15 cellular contexts compared by ENCODE assay signal in genomic region chr5:177608243-177609075, GRCh38. TPM values are rescaled to one million over a fixed set of nuclear protein-coding genes. Genes with fewer than 3 reads are reported as not detected.
DNase-seq lines count a peak whose midpoint lies in the region; ATAC-seq and TF ChIP-seq lines count a peak whose summit lies in the region.
"Had no signal": no experiment of that assay in that cellular context is flagged by ENCODE, and none has a peak within 500 bp of the region (broad histone marks: within the 10 kb centered on the region; RNA-seq: fewer than 3 reads in every experiment).

No MANE protein-coding gene starts in this region.

- intact Hi-C loops in heart right ventricle (cut with DNase I): loop anchor here in 1 of 10 donors (5.0 kb wide), 1 partner anchor 454 kb away; no protein-coding TSS in a partner anchor

- no peak overlapping the region for H3K27ac Mint-ChIP-seq in neural crest cell (ENCODE audit: unreplicated experiment)
- peak overlapping the region in 1 of 2 donors; percentile 74 for H3K27ac Mint-ChIP-seq in effector memory CD8-positive, alpha-beta T cell

- peaks cover 3% of the 10 kb centered on the region for H3K27me3 Mint-ChIP-seq in neural crest cell (ENCODE audit: low read depth)
- H3K27me3 Mint-ChIP-seq in effector memory CD8-positive, alpha-beta T cell: no peaks in the 10 kb centered on the region
- H3K27me3 Mint-ChIP-seq: CD4-positive, alpha-beta memory T cell had no signal

- no peak overlapping the region for H3K27ac ChIP-seq in right atrium auricular region
- H3K27ac ChIP-seq in heart right ventricle: no peak overlapping the region
- H3K27ac ChIP-seq in RWPE2 (ENCODE audit: poor library complexity, severe bottlenecking): no peak overlapping the region
- H3K27ac ChIP-seq: HL-60, SJSA1 had no signal

- H3K36me3 Mint-ChIP-seq in neural crest cell (ENCODE audit: low read depth): no peaks in the 10 kb centered on the region
- peaks cover 13% of the 10 kb centered on the region for H3K36me3 Mint-ChIP-seq in effector memory CD8-positive, alpha-beta T cell (ENCODE audit: insufficient read depth)

- DNase-seq in right atrium auricular region (ENCODE audit: low spot score) (peak; percentile 50), heart right ventricle (no peak), RWPE2 (ENCODE audit: low spot score) (peak; percentile 64), neural crest cell (ENCODE audit: low read depth, low spot score) (no peak), NCI-H1436 treated with DMSO at 0.1 percent for 48 hours (lab: John Stamatoyannopoulos, UW) (no peak)
- no peak for DNase-seq in effector memory CD8-positive, alpha-beta T cell
- DNase-seq: AML-193, KBM-7, MV-4-11, NCI-H774, RPMI8226 had no signal

- H3K9me3 ChIP-seq in right atrium auricular region: no peaks in the 10 kb centered on the region
- no peaks in the 10 kb centered on the region for H3K9me3 ChIP-seq in heart right ventricle
- H3K9me3 ChIP-seq in RWPE2 (ENCODE audit: severe bottlenecking): no peaks in the 10 kb centered on the region
- H3K9me3 ChIP-seq: SJSA1 had no signal

- peak overlapping the region; percentile 77 for H3K4me3 Mint-ChIP-seq in neural crest cell
- no peak overlapping the region for H3K4me3 Mint-ChIP-seq in effector memory CD8-positive, alpha-beta T cell
- H3K4me3 Mint-ChIP-seq: CD4-positive, alpha-beta memory T cell had no signal

- H3K4me1 ChIP-seq in right atrium auricular region: peaks cover 0 to 9% of the 10 kb centered on the region in 2 donors
- H3K4me1 ChIP-seq in heart right ventricle: peaks cover 0 to 9% (median 2%) of the 10 kb centered on the region in 9 donors
- no peaks in the 10 kb centered on the region for H3K4me1 ChIP-seq in RWPE2 (ENCODE audit: insufficient read depth, poor library complexity, severe bottlenecking)
- H3K4me1 ChIP-seq: SJSA1 had no signal

- TF ChIP-seq CTCF in right atrium auricular region (IDR thresholded peaks at IDR 0.05): no peak
- TF ChIP-seq CTCF in heart right ventricle (IDR thresholded peaks at IDR 0.05): no peak
- no peak for TF ChIP-seq CTCF in RWPE2 (IDR thresholded peaks at IDR 0.05; ENCODE audit: poor library complexity, severe bottlenecking)
- no peak for TF ChIP-seq CTCF in neural crest cell (conservative IDR thresholded peaks at IDR 0.05)

- no peaks in the 10 kb centered on the region for H3K9me3 Mint-ChIP-seq in neural crest cell
- H3K9me3 Mint-ChIP-seq in effector memory CD8-positive, alpha-beta T cell: no peaks in the 10 kb centered on the region

- WGBS in heart right ventricle, 2 donors: 93 to 94% methylated on average over 37 of the region's 37 CpGs

- no peak for ATAC-seq in heart right ventricle
- no peak for ATAC-seq in RWPE2 (ENCODE audit: low read depth)
- no peak for ATAC-seq in effector memory CD8-positive, alpha-beta T cell (replicated peaks)
- no peak for ATAC-seq in HG03159 (IDR thresholded peaks at IDR 0.05; ENCODE audit: unreplicated experiment)

- H3K36me3 ChIP-seq in right atrium auricular region: no peaks in the 10 kb centered on the region
- H3K36me3 ChIP-seq in heart right ventricle: peaks cover 0 to 46% (median 0%) of the 10 kb centered on the region in 9 donors
- H3K36me3 ChIP-seq in RWPE2 (ENCODE audit: low read depth): no peaks in the 10 kb centered on the region

- peaks cover 18% of the 10 kb centered on the region for H3K4me1 Mint-ChIP-seq in neural crest cell
- H3K4me1 Mint-ChIP-seq in effector memory CD8-positive, alpha-beta T cell (ENCODE audit: low read depth in 2 of 2): peaks cover 17 to 19% of the 10 kb centered on the region in 2 donors

- no peak overlapping the region for H3K4me3 ChIP-seq in right atrium auricular region
- no peak overlapping the region for H3K4me3 ChIP-seq in heart right ventricle
- no peak overlapping the region for H3K4me3 ChIP-seq in RWPE2 (ENCODE audit: severe bottlenecking)
- H3K4me3 ChIP-seq: SJSA1 had no signal

- H3K27me3 ChIP-seq in right atrium auricular region (no peaks in the 10 kb centered on the region), heart right ventricle (no peaks in the 10 kb centered on the region), RWPE2 (ENCODE audit: insufficient read depth, poor library complexity, severe bottlenecking) (no peaks in the 10 kb centered on the region)
- H3K27me3 ChIP-seq: SJSA1 had no signal

RNA-seq across cellular contexts. Expression of gene B4GALT7, which starts 8.5 kb away (rescaled TPM):
- total RNA-seq in right atrium auricular region (10 to 100 TPM; 12.2 to 21.3 TPM), heart right ventricle (10 to 100 TPM in 9 of 10 donors, 1 to 10 TPM in 1; 9.8 to 17.4 (median 15.0) TPM), neural crest cell (30.0 and 30.1 TPM in 2 replicates)
- polyA plus RNA-seq in heart right ventricle: 10 to 100 TPM; 20.4 to 29.7 TPM

RNA-seq across cellular contexts. Expression of gene TMED9, which starts 16.5 kb away (rescaled TPM):
- 10 to 100 TPM; 49.6 to 63.8 TPM for total RNA-seq in right atrium auricular region
- 100 to 1,000 TPM in 2 of 10 donors, 10 to 100 TPM in 8; 58.1 to 140 (median 69.5) TPM for total RNA-seq in heart right ventricle
- 100 to 1,000 TPM in 1 of 2 donors, 10 to 100 TPM in 1; 48.3 to 310 TPM for polyA plus RNA-seq in heart right ventricle
- total RNA-seq in neural crest cell: 108 and 113 TPM in 2 replicates

RNA-seq across cellular contexts. Expression of gene FAM193B, which starts 54.1 kb away (rescaled TPM):
- total RNA-seq in right atrium auricular region (10 to 100 TPM in 1 of 2 donors, 1 to 10 TPM in 1; 9.8 to 20.7 TPM), heart right ventricle (10 to 100 TPM; 14.1 to 34.4 (median 20.1) TPM), neural crest cell (96.3 and 98.4 TPM in 2 replicates)
- polyA plus RNA-seq in heart right ventricle: 100 to 1,000 TPM in 1 of 2 donors, 10 to 100 TPM in 1; 28.0 to 201 TPM

Comparison
In these comparisons a context has a peak if more than half of its experiments do, and no peak if none do; other contexts are left out.
1. DNase-seq: peak in right atrium auricular region (single experiment) and RWPE2 (single experiment); none in heart right ventricle (0 of 2), neural crest cell (single experiment), effector memory CD8-positive, alpha-beta T cell (0 of 3) and NCI-H1436 treated with DMSO at 0.1 percent for 48 hours (single experiment).